In genomic region chr19:16139752-16140151, GRCh38 we compare ENCODE assay signal across 1 cellular context.
A peak's percentile ranks its signal among the peaks of the same experiment; 100 is the strongest.
TF ChIP-seq lines count a peak whose summit lies in the region.

No MANE protein-coding gene starts in this region.

TF ChIP-seq in GM12878, 131 proteins besides CTCF, POLR2A, EP300 and RAD21 (continued from another document and continues in another):
- TF ChIP-seq PKNOX1 (IDR thresholded peaks at IDR 0.05): no peak
- peak; percentile 81; the same call in 1 of the 2 replicates for TF ChIP-seq CREM (IDR thresholded peaks at IDR 0.05; ENCODE audit: low read depth)
- no peak for TF ChIP-seq NBN (IDR thresholded peaks at IDR 0.05)
- no peak for TF ChIP-seq TCF3 (IDR thresholded peaks at IDR 0.05; ENCODE audit: borderline replicate concordance, insufficient read depth, low read depth, low read length)
- peak in 1 of 2 experiments; percentile 32; a peak in 1 of 3 replicates for TF ChIP-seq EGR1 (IDR thresholded peaks at IDR 0.05; ENCODE audit: borderline replicate concordance in 1 of 2, low read depth in 2 of 2, low read length in 2 of 2)
- TF ChIP-seq, protein P1, sequence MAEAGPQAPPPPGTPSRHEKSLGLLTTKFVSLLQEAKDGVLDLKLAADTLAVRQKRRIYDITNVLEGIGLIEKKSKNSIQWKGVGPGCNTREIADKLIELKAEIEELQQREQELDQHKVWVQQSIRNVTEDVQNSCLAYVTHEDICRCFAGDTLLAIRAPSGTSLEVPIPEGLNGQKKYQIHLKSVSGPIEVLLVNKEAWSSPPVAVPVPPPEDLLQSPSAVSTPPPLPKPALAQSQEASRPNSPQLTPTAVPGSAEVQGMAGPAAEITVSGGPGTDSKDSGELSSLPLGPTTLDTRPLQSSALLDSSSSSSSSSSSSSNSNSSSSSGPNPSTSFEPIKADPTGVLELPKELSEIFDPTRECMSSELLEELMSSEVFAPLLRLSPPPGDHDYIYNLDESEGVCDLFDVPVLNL (IDR thresholded peaks at IDR 0.05; ENCODE audit: low read depth, low read length): no peak
- TF ChIP-seq ASH2L (IDR thresholded peaks at IDR 0.05; ENCODE audit: borderline replicate concordance, low read depth): no peak
- TF ChIP-seq YBX1 (IDR thresholded peaks at IDR 0.05): no peak
- TF ChIP-seq ZBTB40 (IDR thresholded peaks at IDR 0.05; ENCODE audit: borderline replicate concordance): no peak
- no peak for TF ChIP-seq NR2C2 (IDR thresholded peaks at IDR 0.05; ENCODE audit: borderline replicate concordance, control insufficient read depth, insufficient read length, low read depth)
- TF ChIP-seq ZZZ3 (IDR thresholded peaks at IDR 0.05; ENCODE audit: control insufficient read depth, insufficient read length, low read depth): no peak
- TF ChIP-seq GATAD2B (conservative IDR thresholded peaks at IDR 0.05; ENCODE audit: low read depth): peak; percentile 76
- no peak for TF ChIP-seq SMAD1 (IDR thresholded peaks at IDR 0.05; ENCODE audit: low read depth, partially characterized antibody)
- TF ChIP-seq HCFC1 (IDR thresholded peaks at IDR 0.05; ENCODE audit: low read length): no peak
- TF ChIP-seq PML (IDR thresholded peaks at IDR 0.05; ENCODE audit: low read length): no peak
- TF ChIP-seq SREBF2 (IDR thresholded peaks at IDR 0.05; ENCODE audit: low read length): no peak
- TF ChIP-seq RUNX3 (IDR thresholded peaks at IDR 0.05; ENCODE audit: low read length): peak; percentile 98
- TF ChIP-seq MXI1 (IDR thresholded peaks at IDR 0.05; ENCODE audit: low read depth, low read length): no peak
- TF ChIP-seq RAD51 (IDR thresholded peaks at IDR 0.05): no peak
- TF ChIP-seq, protein P2, sequence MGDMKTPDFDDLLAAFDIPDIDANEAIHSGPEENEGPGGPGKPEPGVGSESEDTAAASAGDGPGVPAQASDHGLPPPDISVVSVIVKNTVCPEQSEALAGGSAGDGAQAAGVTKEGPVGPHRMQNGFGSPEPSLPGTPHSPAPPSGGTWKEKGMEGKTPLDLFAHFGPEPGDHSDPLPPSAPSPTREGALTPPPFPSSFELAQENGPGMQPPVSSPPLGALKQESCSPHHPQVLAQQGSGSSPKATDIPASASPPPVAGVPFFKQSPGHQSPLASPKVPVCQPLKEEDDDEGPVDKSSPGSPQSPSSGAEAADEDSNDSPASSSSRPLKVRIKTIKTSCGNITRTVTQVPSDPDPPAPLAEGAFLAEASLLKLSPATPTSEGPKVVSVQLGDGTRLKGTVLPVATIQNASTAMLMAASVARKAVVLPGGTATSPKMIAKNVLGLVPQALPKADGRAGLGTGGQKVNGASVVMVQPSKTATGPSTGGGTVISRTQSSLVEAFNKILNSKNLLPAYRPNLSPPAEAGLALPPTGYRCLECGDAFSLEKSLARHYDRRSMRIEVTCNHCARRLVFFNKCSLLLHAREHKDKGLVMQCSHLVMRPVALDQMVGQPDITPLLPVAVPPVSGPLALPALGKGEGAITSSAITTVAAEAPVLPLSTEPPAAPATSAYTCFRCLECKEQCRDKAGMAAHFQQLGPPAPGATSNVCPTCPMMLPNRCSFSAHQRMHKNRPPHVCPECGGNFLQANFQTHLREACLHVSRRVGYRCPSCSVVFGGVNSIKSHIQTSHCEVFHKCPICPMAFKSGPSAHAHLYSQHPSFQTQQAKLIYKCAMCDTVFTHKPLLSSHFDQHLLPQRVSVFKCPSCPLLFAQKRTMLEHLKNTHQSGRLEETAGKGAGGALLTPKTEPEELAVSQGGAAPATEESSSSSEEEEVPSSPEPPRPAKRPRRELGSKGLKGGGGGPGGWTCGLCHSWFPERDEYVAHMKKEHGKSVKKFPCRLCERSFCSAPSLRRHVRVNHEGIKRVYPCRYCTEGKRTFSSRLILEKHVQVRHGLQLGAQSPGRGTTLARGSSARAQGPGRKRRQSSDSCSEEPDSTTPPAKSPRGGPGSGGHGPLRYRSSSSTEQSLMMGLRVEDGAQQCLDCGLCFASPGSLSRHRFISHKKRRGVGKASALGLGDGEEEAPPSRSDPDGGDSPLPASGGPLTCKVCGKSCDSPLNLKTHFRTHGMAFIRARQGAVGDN (IDR thresholded peaks at IDR 0.05): peak; percentile 49; the same call in 1 of the 2 replicates
- no peak for TF ChIP-seq EZH2 (IDR thresholded peaks at IDR 0.05; ENCODE audit: borderline replicate concordance, control insufficient read depth, low read depth, low read length)
- TF ChIP-seq KLF5 (IDR thresholded peaks at IDR 0.05; ENCODE audit: partially characterized antibody): no peak
- TF ChIP-seq TARDBP (IDR thresholded peaks at IDR 0.05; ENCODE audit: borderline replicate concordance): no peak
- TF ChIP-seq SUZ12 (IDR thresholded peaks at IDR 0.05; ENCODE audit: unreplicated experiment): no peak
- TF ChIP-seq, protein P3, sequence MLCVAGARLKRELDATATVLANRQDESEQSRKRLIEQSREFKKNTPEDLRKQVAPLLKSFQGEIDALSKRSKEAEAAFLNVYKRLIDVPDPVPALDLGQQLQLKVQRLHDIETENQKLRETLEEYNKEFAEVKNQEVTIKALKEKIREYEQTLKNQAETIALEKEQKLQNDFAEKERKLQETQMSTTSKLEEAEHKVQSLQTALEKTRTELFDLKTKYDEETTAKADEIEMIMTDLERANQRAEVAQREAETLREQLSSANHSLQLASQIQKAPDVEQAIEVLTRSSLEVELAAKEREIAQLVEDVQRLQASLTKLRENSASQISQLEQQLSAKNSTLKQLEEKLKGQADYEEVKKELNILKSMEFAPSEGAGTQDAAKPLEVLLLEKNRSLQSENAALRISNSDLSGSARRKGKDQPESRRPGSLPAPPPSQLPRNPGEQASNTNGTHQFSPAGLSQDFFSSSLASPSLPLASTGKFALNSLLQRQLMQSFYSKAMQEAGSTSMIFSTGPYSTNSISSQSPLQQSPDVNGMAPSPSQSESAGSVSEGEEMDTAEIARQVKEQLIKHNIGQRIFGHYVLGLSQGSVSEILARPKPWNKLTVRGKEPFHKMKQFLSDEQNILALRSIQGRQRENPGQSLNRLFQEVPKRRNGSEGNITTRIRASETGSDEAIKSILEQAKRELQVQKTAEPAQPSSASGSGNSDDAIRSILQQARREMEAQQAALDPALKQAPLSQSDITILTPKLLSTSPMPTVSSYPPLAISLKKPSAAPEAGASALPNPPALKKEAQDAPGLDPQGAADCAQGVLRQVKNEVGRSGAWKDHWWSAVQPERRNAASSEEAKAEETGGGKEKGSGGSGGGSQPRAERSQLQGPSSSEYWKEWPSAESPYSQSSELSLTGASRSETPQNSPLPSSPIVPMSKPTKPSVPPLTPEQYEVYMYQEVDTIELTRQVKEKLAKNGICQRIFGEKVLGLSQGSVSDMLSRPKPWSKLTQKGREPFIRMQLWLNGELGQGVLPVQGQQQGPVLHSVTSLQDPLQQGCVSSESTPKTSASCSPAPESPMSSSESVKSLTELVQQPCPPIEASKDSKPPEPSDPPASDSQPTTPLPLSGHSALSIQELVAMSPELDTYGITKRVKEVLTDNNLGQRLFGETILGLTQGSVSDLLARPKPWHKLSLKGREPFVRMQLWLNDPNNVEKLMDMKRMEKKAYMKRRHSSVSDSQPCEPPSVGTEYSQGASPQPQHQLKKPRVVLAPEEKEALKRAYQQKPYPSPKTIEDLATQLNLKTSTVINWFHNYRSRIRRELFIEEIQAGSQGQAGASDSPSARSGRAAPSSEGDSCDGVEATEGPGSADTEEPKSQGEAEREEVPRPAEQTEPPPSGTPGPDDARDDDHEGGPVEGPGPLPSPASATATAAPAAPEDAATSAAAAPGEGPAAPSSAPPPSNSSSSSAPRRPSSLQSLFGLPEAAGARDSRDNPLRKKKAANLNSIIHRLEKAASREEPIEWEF (IDR thresholded peaks at IDR 0.05; ENCODE audit: insufficient replicate concordance, low read depth, low read length): no peak
- TF ChIP-seq, protein P4, sequence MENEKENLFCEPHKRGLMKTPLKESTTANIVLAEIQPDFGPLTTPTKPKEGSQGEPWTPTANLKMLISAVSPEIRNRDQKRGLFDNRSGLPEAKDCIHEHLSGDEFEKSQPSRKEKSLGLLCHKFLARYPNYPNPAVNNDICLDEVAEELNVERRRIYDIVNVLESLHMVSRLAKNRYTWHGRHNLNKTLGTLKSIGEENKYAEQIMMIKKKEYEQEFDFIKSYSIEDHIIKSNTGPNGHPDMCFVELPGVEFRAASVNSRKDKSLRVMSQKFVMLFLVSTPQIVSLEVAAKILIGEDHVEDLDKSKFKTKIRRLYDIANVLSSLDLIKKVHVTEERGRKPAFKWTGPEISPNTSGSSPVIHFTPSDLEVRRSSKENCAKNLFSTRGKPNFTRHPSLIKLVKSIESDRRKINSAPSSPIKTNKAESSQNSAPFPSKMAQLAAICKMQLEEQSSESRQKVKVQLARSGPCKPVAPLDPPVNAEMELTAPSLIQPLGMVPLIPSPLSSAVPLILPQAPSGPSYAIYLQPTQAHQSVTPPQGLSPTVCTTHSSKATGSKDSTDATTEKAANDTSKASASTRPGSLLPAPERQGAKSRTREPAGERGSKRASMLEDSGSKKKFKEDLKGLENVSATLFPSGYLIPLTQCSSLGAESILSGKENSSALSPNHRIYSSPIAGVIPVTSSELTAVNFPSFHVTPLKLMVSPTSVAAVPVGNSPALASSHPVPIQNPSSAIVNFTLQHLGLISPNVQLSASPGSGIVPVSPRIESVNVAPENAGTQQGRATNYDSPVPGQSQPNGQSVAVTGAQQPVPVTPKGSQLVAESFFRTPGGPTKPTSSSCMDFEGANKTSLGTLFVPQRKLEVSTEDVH (IDR thresholded peaks at IDR 0.05; ENCODE audit: low read depth, partially characterized antibody): no peak
- TF ChIP-seq RCOR1 (conservative IDR thresholded peaks at IDR 0.05; ENCODE audit: low read depth, low read length): no peak
- peak; percentile 94 for TF ChIP-seq NR2F1 (conservative IDR thresholded peaks at IDR 0.05)
- no peak for TF ChIP-seq PRDM15 (CRISPR knock-in tag; IDR thresholded peaks at IDR 0.05)
- TF ChIP-seq IKZF1 (conservative IDR thresholded peaks at IDR 0.05): peak; percentile 95
- TF ChIP-seq SIN3A (IDR thresholded peaks at IDR 0.05; ENCODE audit: low read depth, low read length): no peak
